Comparison of ENCODE assay signal across 16 cellular contexts in the genomic region with DNA sequence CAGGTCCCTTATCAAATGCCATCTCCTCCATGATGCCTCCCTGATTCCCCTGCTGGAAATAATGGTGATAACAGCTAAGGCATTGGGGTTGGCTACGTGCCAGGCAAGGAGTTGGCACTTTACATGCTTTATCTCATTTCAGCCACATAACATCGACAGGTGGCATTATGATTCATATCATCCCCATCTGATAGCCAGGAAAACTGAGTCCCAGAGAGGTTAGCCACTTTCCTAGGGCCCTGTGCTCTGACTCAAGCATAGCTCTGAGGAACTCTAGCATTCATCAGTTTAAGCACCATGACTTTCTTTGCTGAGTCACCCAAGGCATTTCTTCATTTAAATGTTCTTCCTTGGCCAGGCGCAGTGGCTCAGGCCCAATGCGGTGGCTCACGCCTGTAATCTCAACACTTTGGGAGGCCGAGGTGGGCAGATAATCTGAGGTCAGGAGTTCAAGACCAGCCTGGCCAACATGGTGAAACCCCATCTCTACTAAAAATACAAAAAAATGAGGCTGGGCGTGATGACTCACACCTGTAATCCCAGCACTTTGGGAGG. TPM values are rescaled to one million over a fixed set of nuclear protein-coding genes. Genes with fewer than 3 reads are reported as not detected.
DNase-seq lines count a peak whose midpoint lies in the region; ATAC-seq, FAIRE-seq and TF ChIP-seq lines count a peak whose summit lies in the region.
"Had no signal": no experiment of that assay in that cellular context is flagged by ENCODE, and none has a peak within 500 bp of the region (broad histone marks: within the 10 kb centered on the region; RNA-seq: fewer than 3 reads in every experiment).

No MANE protein-coding gene starts in this region.

- H3K23me2 ChIP-seq in H1 (ENCODE audit: low read depth, low read length): no peaks in the 10 kb centered on the region

- no peaks in the 10 kb centered on the region for H3K79me1 ChIP-seq in H1 (ENCODE audit: low read depth, low read length)

- H3K4me2 ChIP-seq in H1 (ENCODE audit: insufficient read depth in 1 of 2, low read depth in 2 of 2, low read length in 2 of 2): no peak overlapping the region

- no peak overlapping the region for H2BK15ac ChIP-seq in H1 (ENCODE audit: low read length)

- intact Hi-C loops in activated CD4-positive, alpha-beta T cell treated with anti-CD3 and anti-CD28 coated beads for 36 hours (cut with DNase I, micrococcal nuclease): no loop called here

- no peaks in the 10 kb centered on the region for H3K36me3 Mint-ChIP-seq in activated CD4-positive, alpha-beta T cell treated with anti-CD3 and anti-CD28 coated beads for 36 hours (ENCODE audit: low read depth)
- no peaks in the 10 kb centered on the region for H3K36me3 Mint-ChIP-seq in stimulated activated effector memory CD8-positive, alpha-beta T cell treated with anti-CD3 and anti-CD28 coated beads, Interleukin-12 subunit alpha, Interleukin-12 subunit beta, amount 100 ng/mL, for 72 hours

- H4K91ac ChIP-seq in H1 (replicated peaks; ENCODE audit: insufficient read length, low read length): no peak overlapping the region

- H3K18ac ChIP-seq in H1 (ENCODE audit: extremely low read depth, low read length): no peak overlapping the region

- CTCF ChIA-PET in activated CD4-positive, alpha-beta T cell treated with anti-CD3 and anti-CD28 coated beads for 36 hours (lab: Charles Lee): no interaction called here
- CTCF ChIA-PET in H1 (lab: Charles Lee; ENCODE audit: partially characterized antibody): interaction anchor here (1.1 to 3.3 kb wide), 6 partner anchors 10 to 887 kb away, joined by 3 to 16 read pairs (median 4); no protein-coding TSS in a partner anchor

- H3K4me3 Mint-ChIP-seq in activated CD4-positive, alpha-beta T cell treated with anti-CD3 and anti-CD28 coated beads for 36 hours: no peak overlapping the region
- no peak overlapping the region for H3K4me3 Mint-ChIP-seq in stimulated activated effector memory CD8-positive, alpha-beta T cell treated with anti-CD3 and anti-CD28 coated beads, Interleukin-12 subunit alpha, Interleukin-12 subunit beta, amount 100 ng/mL, for 72 hours
- H3K4me3 Mint-ChIP-seq: activated naive CD4-positive, alpha-beta T cell treated with anti-CD3 and anti-CD28 coated beads for 36 hours; T-helper 17 cell had no signal

- H3K14ac ChIP-seq in H1 (ENCODE audit: insufficient read length): no peak overlapping the region

- 90% methylated on average over 7 of the region's 7 CpGs; no CpG with 5 or more reads in 1 of the 2 experiments for WGBS in H1 (ENCODE audit: extremely low coverage in 1 of 2, insufficient coverage in 1 of 2, insufficient read length in 1 of 2, insufficient replicate concordance in 2 of 2, low coverage in 1 of 2, low lambda C conversion rate in 2 of 2, missing lambda C conversion rate in 1 of 2), 2 experiments

- no peak for TF ChIP-seq POLR2A in H1 (IDR thresholded peaks at IDR 0.05; ENCODE audit: control extremely low read depth in 1 of 2, low read depth in 2 of 2, low read length in 2 of 2)

- H3K9ac ChIP-seq in H1 (replicated peaks in 1 of 4; ENCODE audit: extremely low read depth in 1 of 4, low read depth in 3 of 4, low read length in 3 of 4): no peak overlapping the region

- H3K36me3 ChIP-seq in H1 (ENCODE audit: control insufficient read depth in 2 of 4, insufficient read depth in 4 of 4, low read length in 3 of 4): no peaks in the 10 kb centered on the region
- H3K36me3 ChIP-seq: spleen, vagina had no signal

- no peaks in the 10 kb centered on the region for H3K9me3 ChIP-seq in H1 (ENCODE audit: insufficient read depth in 2 of 2, low read depth in 1 of 2, low read length in 1 of 2)
- H3K9me3 ChIP-seq: spleen, vagina had no signal

- no peak overlapping the region for H4K5ac ChIP-seq in H1 (ENCODE audit: insufficient read length, low read depth, low read length)

- H4K8ac ChIP-seq in H1 (ENCODE audit: extremely low read depth, insufficient read depth, low read length): no peak overlapping the region

- DNase-seq in activated CD4-positive, alpha-beta T cell treated with anti-CD3 and anti-CD28 coated beads for 36 hours: peak; percentile 15
- DNase-seq in activated CD4-positive, alpha-beta T cell treated with anti-CD3 and anti-CD28 coated beads, Interleukin-2, amount 50 U/mL, for 1 hour: no peak
- DNase-seq in NCI-H460 (ENCODE audit: extremely low read depth, low read depth) (peak; percentile 24), H1 (ENCODE audit: low read depth in 1 of 2, low spot score in 2 of 2) (no peak), NCI-H2029 (lab: John Stamatoyannopoulos, UW) (no peak)
- no peak for DNase-seq in stimulated activated effector memory CD8-positive, alpha-beta T cell treated with anti-CD3 and anti-CD28 coated beads, Interleukin-12 subunit alpha, Interleukin-12 subunit beta, amount 100 ng/mL, for 72 hours (ENCODE audit: low spot score in 2 of 2)
- DNase-seq: activated CD8-positive, alpha-beta memory T cell treated with anti-CD3 and anti-CD28 coated beads for 24 hours; activated naive CD4-positive, alpha-beta T cell treated with anti-CD3 and anti-CD28 coated beads for 36 hours; DND-41; NCI-H1092 treated with DMSO at 0.1 percent for 48 hours; spleen; T-helper 17 cell had no signal

- no peak overlapping the region for H3K4me3 ChIP-seq in H1 (ENCODE audit: extremely low read depth in 1 of 4, insufficient read depth in 2 of 4, low read depth in 3 of 4, low read length in 4 of 4)
- H3K4me3 ChIP-seq: coronary artery, spleen, vagina had no signal

- H3K27me3 Mint-ChIP-seq in activated CD4-positive, alpha-beta T cell treated with anti-CD3 and anti-CD28 coated beads for 36 hours: peaks cover 10% of the 10 kb centered on the region

- no peaks in the 10 kb centered on the region; a peak in 1 of 7 replicates for H3K27me3 ChIP-seq in H1 (replicated peaks in 1 of 4; ENCODE audit: control insufficient read depth in 3 of 4, extremely low read depth in 1 of 4, insufficient read depth in 3 of 4, low read length in 3 of 4)
- H3K27me3 ChIP-seq: vagina had no signal

- no peak overlapping the region for H3K4ac ChIP-seq in H1 (replicated peaks; ENCODE audit: insufficient read length, low read depth, low read length)

- H3K4me1 ChIP-seq in H1 (replicated peaks in 1 of 4; ENCODE audit: control insufficient read depth in 3 of 4, insufficient read depth in 4 of 4, low read length in 3 of 4): no peaks in the 10 kb centered on the region
- H3K4me1 ChIP-seq: spleen, vagina had no signal

- POLR2A ChIA-PET in activated CD4-positive, alpha-beta T cell treated with anti-CD3 and anti-CD28 coated beads for 36 hours (lab: Charles Lee): interaction anchor here (0.7 kb wide), 1 partner anchor 16 kb away, joined by 3 read pairs; no protein-coding TSS in a partner anchor
- POLR2A ChIA-PET in H1 (lab: Charles Lee; ENCODE audit: partially characterized antibody): no interaction called here

- no peaks in the 10 kb centered on the region for H3K4me1 Mint-ChIP-seq in activated CD4-positive, alpha-beta T cell treated with anti-CD3 and anti-CD28 coated beads for 36 hours
- no peaks in the 10 kb centered on the region for H3K4me1 Mint-ChIP-seq in stimulated activated effector memory CD8-positive, alpha-beta T cell treated with anti-CD3 and anti-CD28 coated beads, Interleukin-12 subunit alpha, Interleukin-12 subunit beta, amount 100 ng/mL, for 72 hours

- H2BK120ac ChIP-seq in H1 (replicated peaks; ENCODE audit: low read depth, low read length): no peak overlapping the region

- H3K79me2 ChIP-seq in H1 (ENCODE audit: control insufficient read depth in 1 of 2, insufficient read depth in 2 of 2, low read length in 2 of 2): no peaks in the 10 kb centered on the region

- no peak overlapping the region for H3K23ac ChIP-seq in H1 (ENCODE audit: insufficient read length)

- no peak overlapping the region for H2BK5ac ChIP-seq in H1 (ENCODE audit: low read depth, low read length)

- H3K56ac ChIP-seq in H1 (replicated peaks; ENCODE audit: insufficient read length, low read depth, low read length): no peak overlapping the region

- no peak overlapping the region for H3K27ac Mint-ChIP-seq in activated CD4-positive, alpha-beta T cell treated with anti-CD3 and anti-CD28 coated beads for 36 hours
- peak overlapping the region; percentile 36 for H3K27ac Mint-ChIP-seq in stimulated activated effector memory CD8-positive, alpha-beta T cell treated with anti-CD3 and anti-CD28 coated beads, Interleukin-12 subunit alpha, Interleukin-12 subunit beta, amount 100 ng/mL, for 72 hours
- H3K27ac Mint-ChIP-seq: activated naive CD4-positive, alpha-beta T cell treated with anti-CD3 and anti-CD28 coated beads for 36 hours; T-helper 17 cell had no signal

- FAIRE-seq in H1 (lab: Jason Lieb, UNC): no peak

- TF ChIP-seq RAD21 in H1 (IDR thresholded peaks at IDR 0.05 in 1 of 2, conservative IDR thresholded peaks at IDR 0.05 in 1 of 2; ENCODE audit: low read depth in 2 of 2, low read length in 2 of 2): no peak

- H4K20me1 ChIP-seq in H1 (replicated peaks in 1 of 2; ENCODE audit: control insufficient read depth in 1 of 2, insufficient read depth in 2 of 2, low read length in 2 of 2): no peaks in the 10 kb centered on the region

- ATAC-seq in activated CD4-positive, alpha-beta T cell treated with anti-CD3 and anti-CD28 coated beads for 36 hours: no peak
- peak; percentile 26 for ATAC-seq in stimulated activated effector memory CD8-positive, alpha-beta T cell treated with anti-CD3 and anti-CD28 coated beads, Interleukin-12 subunit alpha, Interleukin-12 subunit beta, amount 100 ng/mL, for 72 hours
- ATAC-seq in HG03108 (IDR thresholded peaks at IDR 0.05; ENCODE audit: unreplicated experiment): no peak
- ATAC-seq in GM21529 (IDR thresholded peaks at IDR 0.05; ENCODE audit: unreplicated experiment): no peak
- ATAC-seq: T-helper 17 cell had no signal

- no peak overlapping the region for H3K27ac ChIP-seq in H1 (ENCODE audit: low read depth, low read length)
- H3K27ac ChIP-seq: coronary artery, vagina had no signal

- no peaks in the 10 kb centered on the region for H3K9me3 Mint-ChIP-seq in activated CD4-positive, alpha-beta T cell treated with anti-CD3 and anti-CD28 coated beads for 36 hours (ENCODE audit: low read depth)
- H3K9me3 Mint-ChIP-seq in stimulated activated effector memory CD8-positive, alpha-beta T cell treated with anti-CD3 and anti-CD28 coated beads, Interleukin-12 subunit alpha, Interleukin-12 subunit beta, amount 100 ng/mL, for 72 hours: no peaks in the 10 kb centered on the region
- H3K9me3 Mint-ChIP-seq: activated naive CD4-positive, alpha-beta T cell treated with anti-CD3 and anti-CD28 coated beads for 36 hours had no signal

- no peak overlapping the region; the same call in 1 of the 2 replicates for H2BK12ac ChIP-seq in H1 (ENCODE audit: low read depth, low read length)

- TF ChIP-seq CTCF in H1 (IDR thresholded peaks at IDR 0.05; ENCODE audit: control extremely low read depth in 1 of 3, insufficient read depth in 1 of 3, low read depth in 1 of 3, low read length in 3 of 3): no peak

- no peak overlapping the region for H2AFZ ChIP-seq in H1 (ENCODE audit: low read length)

- no peak overlapping the region for H2AK5ac ChIP-seq in H1 (ENCODE audit: low read depth, low read length)

- H2BK20ac ChIP-seq in H1 (ENCODE audit: low read length): 0 out of 2 replicates have a peak overlapping the region, but pooled peaks have one; percentile 80

- TF ChIP-seq EP300 in H1 (IDR thresholded peaks at IDR 0.05; ENCODE audit: borderline replicate concordance in 1 of 2, low read depth in 2 of 2, low read length in 2 of 2): no peak

RNA-seq across cellular contexts. Expression of a gene that starts 6.6 kb away (rescaled TPM):
- total RNA-seq in activated CD4-positive, alpha-beta T cell treated with anti-CD3 and anti-CD28 coated beads for 36 hours: not detected
- total RNA-seq in NCI-H460 (2014; rRNA removed; shearing (Covaris generic)): not detected in 2 replicates
- not detected in 2 replicates for polyA plus RNA-seq in NCI-H460 (2014; cell fraction: nucleus; rRNA removed)
- total RNA-seq in H1 (2021; fragmentation: NEBNext Ultra II Directional; extraction: Animal tissue kit (Norgen Biotek cat#: 25700)): not detected in 2 replicates
- polyA plus RNA-seq in H1 (2011; rRNA removed): not detected in 2 replicates
- not detected for polyA plus RNA-seq in H1 (2011; cell fraction: cytosol; rRNA removed)
- not detected for polyA plus RNA-seq in H1 (2011; cell fraction: nucleus; rRNA removed)
- not detected in 4 replicates for polyA plus RNA-seq in H1 (2012, experiment 1 of 2)
- polyA plus RNA-seq in H1 (2012, experiment 2 of 2): not detected
- not detected for polyA plus RNA-seq in H1 (2013, experiment 1 of 2)
- polyA plus RNA-seq in H1 (2013, experiment 2 of 2): not detected
- polyA minus RNA-seq in H1 (2011; rRNA and poly(A)+ RNA removed): not detected in 2 replicates
- not detected for polyA minus RNA-seq in H1 (2011; cell fraction: cytosol; rRNA and poly(A)+ RNA removed)
- not detected for polyA minus RNA-seq in H1 (2011; cell fraction: nucleus; rRNA and poly(A)+ RNA removed)
- total RNA-seq: activated naive CD4-positive, alpha-beta T cell treated with anti-CD3 and anti-CD28 coated beads for 36 hours; T-helper 17 cell had no signal

Comparison
In these comparisons a context has a peak if more than half of its experiments do, and no peak if none do; other contexts are left out.
1. DNase-seq: peak in activated CD4-positive, alpha-beta T cell treated with anti-CD3 and anti-CD28 coated beads for 36 hours (single experiment) and NCI-H460 (single experiment); none in activated CD4-positive, alpha-beta T cell treated with anti-CD3 and anti-CD28 coated beads, Interleukin-2, amount 50 U/mL, for 1 hour (single experiment), H1 (0 of 2), stimulated activated effector memory CD8-positive, alpha-beta T cell treated with anti-CD3 and anti-CD28 coated beads, Interleukin-12 subunit alpha, Interleukin-12 subunit beta, amount 100 ng/mL, for 72 hours (0 of 2) and NCI-H2029 (single experiment).